8 cellular contexts compared by ENCODE assay signal in genomic region chr15:75508741-75509532, GRCh38. TPM values are rescaled to one million over a fixed set of nuclear protein-coding genes. Genes with fewer than 3 reads are reported as not detected.
DNase-seq lines count a peak whose midpoint lies in the region; ATAC-seq and TF ChIP-seq lines count a peak whose summit lies in the region.

No MANE protein-coding gene starts in this region.

- H3K27ac ChIP-seq in C4-2B (no peak overlapping the region), RWPE2 (ENCODE audit: poor library complexity, severe bottlenecking) (no peak overlapping the region)
- H3K27ac ChIP-seq in effector memory CD4-positive, alpha-beta T cell (ENCODE audit: insufficient read depth, low read length, poor library complexity, severe bottlenecking): no peak overlapping the region

- ATAC-seq in RWPE2 (ENCODE audit: low read depth) (peak; percentile 58; the same call in 2 of the 3 replicates), HG03045 (IDR thresholded peaks at IDR 0.05; ENCODE audit: unreplicated experiment) (no peak)

- TF ChIP-seq POLR2A in erythroblast (IDR thresholded peaks at IDR 0.05; ENCODE audit: low read length): no peak

- peak; percentile 38 for DNase-seq in GM13976 (ENCODE audit: low spot score)
- DNase-seq in RWPE2 (ENCODE audit: low spot score): no peak
- DNase-seq in erythroblast (lab: John Stamatoyannopoulos, UW): peak; percentile 55 to 64
- DNase-seq in renal cortical epithelial cell (ENCODE audit: low read depth): peak; percentile 64
- no peak for DNase-seq in middle frontal gyrus (ENCODE audit: extremely low spot score, low spot score)
- DNase-seq in effector memory CD4-positive, alpha-beta T cell: no peak

- no peaks in the 10 kb centered on the region for H3K4me1 ChIP-seq in RWPE2 (ENCODE audit: insufficient read depth, poor library complexity, severe bottlenecking)
- no peaks in the 10 kb centered on the region for H3K4me1 ChIP-seq in effector memory CD4-positive, alpha-beta T cell (ENCODE audit: control insufficient read depth, insufficient read depth, low read length, poor library complexity, severe bottlenecking)

- in situ Hi-C loops in GM13976 (cut with MboI; ENCODE audit: low sequenced_read_pairs, unreplicated experiment): no loop called here

- H3K4me3 ChIP-seq in RWPE2 (ENCODE audit: severe bottlenecking): no peak overlapping the region
- no peak overlapping the region for H3K4me3 ChIP-seq in effector memory CD4-positive, alpha-beta T cell (ENCODE audit: insufficient read depth, low read depth, low read length, poor library complexity, severe bottlenecking)

- H3K36me3 ChIP-seq in RWPE2 (ENCODE audit: low read depth): peaks cover 80% of the 10 kb centered on the region
- peaks cover 12% of the 10 kb centered on the region for H3K36me3 ChIP-seq in effector memory CD4-positive, alpha-beta T cell (ENCODE audit: control insufficient read depth, insufficient read depth, low read length)

- TF ChIP-seq CTCF in C4-2B (conservative IDR thresholded peaks at IDR 0.05): peak; percentile 66
- peak; percentile 41 for TF ChIP-seq CTCF in GM13976 (IDR thresholded peaks at IDR 0.05; ENCODE audit: borderline replicate concordance, control extremely low read depth, extremely low read depth, insufficient read depth, missing control alignments)
- peak; percentile 84 for TF ChIP-seq CTCF in RWPE2 (IDR thresholded peaks at IDR 0.05; ENCODE audit: poor library complexity, severe bottlenecking)

- no peaks in the 10 kb centered on the region for H3K9me3 ChIP-seq in RWPE2 (ENCODE audit: severe bottlenecking)
- H3K9me3 ChIP-seq in effector memory CD4-positive, alpha-beta T cell (ENCODE audit: control insufficient read depth, low read length): no peaks in the 10 kb centered on the region

- no peaks in the 10 kb centered on the region for H3K27me3 ChIP-seq in RWPE2 (ENCODE audit: insufficient read depth, poor library complexity, severe bottlenecking)
- H3K27me3 ChIP-seq in effector memory CD4-positive, alpha-beta T cell (replicated peaks; ENCODE audit: control insufficient read depth, insufficient read depth, low read length, poor library complexity, severe bottlenecking): no peaks in the 10 kb centered on the region

RNA-seq across cellular contexts. Expression of gene SIN3A, which starts 57.4 kb away (rescaled TPM):
- total RNA-seq in renal cortical epithelial cell: 18.8 and 66.0 TPM in 2 replicates

Comparison
In these comparisons a context has a peak if more than half of its experiments do, and no peak if none do; other contexts are left out.
1. DNase-seq: peak in GM13976 (single experiment), erythroblast (2 of 2) and renal cortical epithelial cell (single experiment); none in RWPE2 (single experiment), middle frontal gyrus (single experiment) and effector memory CD4-positive, alpha-beta T cell (0 of 3).
2. Peak in every context shown above with its lines, with median percentiles within 50 percentile points of each other: CTCF ChIP-seq.